27 cellular contexts compared by ENCODE assay signal in the genomic region with DNA sequence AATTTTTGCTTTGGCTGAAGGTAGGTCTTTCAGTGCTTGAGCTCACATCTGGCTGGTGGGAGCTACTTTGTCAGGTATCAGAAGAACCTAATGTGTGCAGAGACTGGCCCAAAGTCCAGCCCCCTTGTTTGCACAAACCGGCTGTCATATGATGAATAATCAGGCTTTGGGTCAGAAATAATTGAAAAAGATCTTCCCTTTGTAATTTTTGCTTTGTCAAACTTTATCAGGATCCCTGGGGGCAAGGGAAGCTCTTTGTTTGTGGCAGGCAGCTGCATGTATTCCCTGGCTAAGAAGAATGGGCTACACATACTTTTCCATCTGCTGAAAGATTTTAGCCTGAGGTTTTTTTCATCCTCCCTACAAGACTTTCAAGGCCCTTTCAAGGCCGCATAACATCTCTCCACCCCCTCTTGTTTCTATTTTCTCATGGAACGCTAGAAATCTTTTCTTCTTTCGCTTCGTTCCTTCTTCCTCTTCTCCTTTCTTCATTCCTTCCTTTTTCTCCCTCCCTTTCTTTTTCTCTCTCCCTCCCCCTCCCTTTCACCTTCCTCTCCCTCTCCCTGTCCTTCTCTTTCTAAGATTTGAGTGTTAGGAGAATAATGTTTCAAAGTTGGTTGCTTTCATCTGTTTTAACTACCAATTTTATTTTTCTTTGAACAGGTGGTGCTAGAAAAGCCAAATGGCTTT. TPM values are rescaled to one million over a fixed set of nuclear protein-coding genes. Genes with fewer than 3 reads are reported as not detected.
DNase-seq lines count a peak whose midpoint lies in the region; ATAC-seq and TF ChIP-seq lines count a peak whose summit lies in the region.
"Had no signal": no experiment of that assay in that cellular context is flagged by ENCODE, and none has a peak within 500 bp of the region (broad histone marks: within the 10 kb centered on the region; RNA-seq: fewer than 3 reads in every experiment).

No MANE protein-coding gene starts in this region.

- H3K9me3 ChIP-seq in neuronal stem cell (replicated peaks in 1 of 2; ENCODE audit: control insufficient read depth in 2 of 2, insufficient read depth in 1 of 2, low read depth in 1 of 2, low read length in 2 of 2) (no peaks in the 10 kb centered on the region), tibial artery (no peaks in the 10 kb centered on the region)
- H3K9me3 ChIP-seq: breast epithelium, Caco-2, Peyer's patch had no signal

- H3K27ac Mint-ChIP-seq in GM23338: peak overlapping the region; percentile 14
- H3K27ac Mint-ChIP-seq: activated CD4-positive, alpha-beta T cell treated with anti-CD3 and anti-CD28 coated beads for 36 hours; IgD-negative memory B cell; T-helper 1 cell treated with Interleukin-12 subunit alpha and Interleukin-12 subunit beta and Interleukin-4 antibody, amounts not matched to agents 30 μg/mL and 1 μg/mL, for 36 hours had no signal

- CTCF ChIA-PET in RWPE1 (lab: Yijun Ruan, JAX): no interaction called here

- no peak overlapping the region for H3K4me3 ChIP-seq in GM23338
- no peak overlapping the region for H3K4me3 ChIP-seq in neuronal stem cell (ENCODE audit: low read length in 2 of 2)
- H3K4me3 ChIP-seq in tibial artery: no peak overlapping the region
- H3K4me3 ChIP-seq: breast epithelium, lung, Peyer's patch had no signal

- no peaks in the 10 kb centered on the region for H3K79me1 ChIP-seq in neuronal stem cell (ENCODE audit: low read depth, low read length)

- H3K27me3 ChIP-seq in GM23338 (ENCODE audit: insufficient read depth) (no peaks in the 10 kb centered on the region), neuronal stem cell (ENCODE audit: control insufficient read depth in 3 of 3, insufficient read depth in 3 of 3, low read depth in 1 of 3, low read length in 3 of 3) (no peaks in the 10 kb centered on the region), tibial artery (no peaks in the 10 kb centered on the region)
- H3K27me3 ChIP-seq: breast epithelium, Peyer's patch had no signal

- no peak overlapping the region for H3K18ac ChIP-seq in neuronal stem cell (ENCODE audit: low read length)

- no peak overlapping the region for H3K4me3 Mint-ChIP-seq in GM23338
- H3K4me3 Mint-ChIP-seq: activated CD4-positive, alpha-beta T cell treated with anti-CD3 and anti-CD28 coated beads for 36 hours; activated T-cell treated with anti-CD3 and anti-CD28 coated beads, Interleukin-2, amount 50 U/mL, for 4 hours; IgD-negative memory B cell; T-helper 1 cell treated with Interleukin-12 subunit alpha and Interleukin-12 subunit beta and Interleukin-4 antibody, amounts not matched to agents 30 μg/mL and 1 μg/mL, for 36 hours had no signal

- no peak overlapping the region for H2AK5ac ChIP-seq in neuronal stem cell (ENCODE audit: low read depth, low read length)

- H3K4me1 ChIP-seq in GM23338 (ENCODE audit: insufficient read depth) (peaks cover 5% of the 10 kb centered on the region; the same call in 1 of the 2 replicates), neuronal stem cell (ENCODE audit: control insufficient read depth in 2 of 2, insufficient read depth in 1 of 2, low read depth in 1 of 2, low read length in 2 of 2) (peaks cover 3 to 14% of the 10 kb centered on the region in 2 donors), tibial artery (peaks cover 0 to 2% (median 0%) of the 10 kb centered on the region in 4 donors)
- H3K4me1 ChIP-seq: breast epithelium had no signal

- 100% methylated on average over 1 of the region's 5 CpGs; no CpG with 5 or more reads in 1 of the 2 donors for WGBS in neuronal stem cell (ENCODE audit: extremely low coverage in 2 of 2, insufficient read length in 2 of 2, insufficient replicate concordance in 1 of 2), 2 donors

- DNase-seq in GM23338 (ENCODE audit: low spot score) (no peak), RWPE1 (ENCODE audit: low spot score) (no peak), epidermal melanocyte (ENCODE audit: insufficient read length, low spot score) (peak; percentile 57), neuronal stem cell (ENCODE audit: low spot score) (no peak), midbrain (lab: John Stamatoyannopoulos, UW) (no peak), tibial artery (no peak), iPS-NIHi7 (ENCODE audit: extremely low spot score) (no peak)
- DNase-seq: ACHN; activated CD4-positive, alpha-beta T cell treated with anti-CD3 and anti-CD28 coated beads for 36 hours; activated CD8-positive, alpha-beta memory T cell treated with anti-CD3 and anti-CD28 coated beads for 24 hours; activated naive CD4-positive, alpha-beta T cell; activated T-cell treated with anti-CD3 and anti-CD28 coated beads, Interleukin-2, amount 50 U/mL, for 4 hours; Caco-2; DMS79; GF-D8; H7; kidney glomerular epithelial cell; NCI-H1105; NCI-H2107; NCI-H510A treated with DMSO at 0.1 percent for 48 hours; NK-92 treated with Interleukin-12 subunit alpha and Interleukin-12 subunit beta, amount 100 ng/mL, for 24 hours; Peyer's patch had no signal

- H4K8ac ChIP-seq in neuronal stem cell (ENCODE audit: low read depth, low read length): no peak overlapping the region

- no peak overlapping the region for H3K9ac ChIP-seq in neuronal stem cell (ENCODE audit: low read depth, low read length, poor library complexity)

- no peak overlapping the region for H2BK120ac ChIP-seq in neuronal stem cell (ENCODE audit: low read depth, low read length)

- no peaks in the 10 kb centered on the region for H3K9me3 Mint-ChIP-seq in GM23338
- H3K9me3 Mint-ChIP-seq: activated T-cell treated with anti-CD3 and anti-CD28 coated beads, Interleukin-2, amount 50 U/mL, for 4 hours; IgD-negative memory B cell; T-helper 1 cell treated with Interleukin-12 subunit alpha and Interleukin-12 subunit beta and Interleukin-4 antibody, amounts not matched to agents 30 μg/mL and 1 μg/mL, for 36 hours had no signal

- no peak overlapping the region for H3K4me2 ChIP-seq in GM23338
- H3K4me2 ChIP-seq in neuronal stem cell (ENCODE audit: insufficient read depth, low read length, poor library complexity, severe bottlenecking): no peak overlapping the region

- no peak overlapping the region for H4K91ac ChIP-seq in neuronal stem cell (ENCODE audit: low read depth, low read length, poor library complexity)

- no peak overlapping the region for H2BK12ac ChIP-seq in neuronal stem cell (ENCODE audit: low read length)

- H2BK15ac ChIP-seq in neuronal stem cell (ENCODE audit: low read length): no peak overlapping the region

- no peaks in the 10 kb centered on the region for H3K9me2 ChIP-seq in GM23338 (ENCODE audit: insufficient read depth)

- H3F3A ChIP-seq in GM23338 (replicated peaks; ENCODE audit: low read depth): no peaks in the 10 kb centered on the region

- no peak overlapping the region for H2BK5ac ChIP-seq in neuronal stem cell (ENCODE audit: low read length)

- no peak overlapping the region for H3K14ac ChIP-seq in neuronal stem cell (ENCODE audit: low read length)

- POLR2A ChIA-PET in RWPE1 (lab: Yijun Ruan, JAX; ENCODE audit: low non-redundant PET): no interaction called here

- H3K36me3 ChIP-seq in GM23338 (ENCODE audit: insufficient read depth) (peaks cover 13% of the 10 kb centered on the region; the same call in 1 of the 2 replicates), neuronal stem cell (replicated peaks in 1 of 2; ENCODE audit: control insufficient read depth in 2 of 2, insufficient read depth in 2 of 2, low read length in 2 of 2) (peaks cover 13 to 52% of the 10 kb centered on the region in 2 donors), tibial artery (peaks cover 29 to 69% (median 63%) of the 10 kb centered on the region in 3 donors)
- H3K36me3 ChIP-seq: breast epithelium had no signal

- no peak for TF ChIP-seq CTCF in GM23338 (conservative IDR thresholded peaks at IDR 0.05; ENCODE audit: low read depth in 2 of 2)
- no peak for TF ChIP-seq CTCF in RWPE1 (conservative IDR thresholded peaks at IDR 0.05; ENCODE audit: low read depth)
- TF ChIP-seq CTCF in tibial artery (IDR thresholded peaks at IDR 0.05): no peak

- no peak overlapping the region for H3K23ac ChIP-seq in neuronal stem cell (ENCODE audit: low read depth, low read length, poor library complexity)

- no peaks in the 10 kb centered on the region; the same call in 1 of the 2 replicates for H3K79me2 ChIP-seq in GM23338 (replicated peaks; ENCODE audit: insufficient read depth)

- ATAC-seq in GM23338: no peak
- no peak for ATAC-seq in GM21576 (IDR thresholded peaks at IDR 0.05; ENCODE audit: unreplicated experiment)
- ATAC-seq: activated CD4-positive, alpha-beta T cell treated with anti-CD3 and anti-CD28 coated beads for 36 hours; activated T-cell treated with anti-CD3 and anti-CD28 coated beads, Interleukin-2, amount 50 U/mL, for 4 hours had no signal

- H3K4ac ChIP-seq in neuronal stem cell (ENCODE audit: low read length): no peak overlapping the region

- H3K27ac ChIP-seq in GM23338 (ENCODE audit: low read depth) (no peak overlapping the region), RWPE1 (0 out of 2 replicates have a peak overlapping the region, but pooled peaks have one; percentile 33), neuronal stem cell (replicated peaks; ENCODE audit: low read length) (no peak overlapping the region), tibial artery (no peak overlapping the region)
- H3K27ac ChIP-seq: Peyer's patch had no signal

- H4K20me1 ChIP-seq in GM23338 (replicated peaks; ENCODE audit: insufficient read depth): peaks cover 1% of the 10 kb centered on the region

- no peaks in the 10 kb centered on the region for H3K27me3 Mint-ChIP-seq in GM23338 (ENCODE audit: insufficient read depth, low read depth, poor library complexity)
- H3K27me3 Mint-ChIP-seq: activated CD4-positive, alpha-beta T cell treated with anti-CD3 and anti-CD28 coated beads for 36 hours; IgD-negative memory B cell had no signal

- H2AFZ ChIP-seq in GM23338 (no peak overlapping the region), neuronal stem cell (ENCODE audit: low read length) (peak overlapping the region; percentile 54)

- H3K36me3 Mint-ChIP-seq in GM23338 (ENCODE audit: low read depth): 0 out of 3 replicates have a peak, but pooled peaks cover 3% of the 10 kb centered on the region

- intact Hi-C loops in tibial artery (cut with DNase I; ENCODE audit: low total_unique reads): no loop called here

- peaks cover 9% of the 10 kb centered on the region for H3K4me1 Mint-ChIP-seq in GM23338
- H3K4me1 Mint-ChIP-seq: IgD-negative memory B cell had no signal

TF ChIP-seq in GM23338, 12 proteins besides CTCF, POLR2A, EP300 and RAD21 (continues in another document):
- TF ChIP-seq ZNF114 (CRISPR knock-in tag; IDR thresholded peaks at IDR 0.05) (no peak), STAT1 (IDR thresholded peaks at IDR 0.05; ENCODE audit: unreplicated experiment) (no peak)

RNA-seq across cellular contexts. Expression of gene TUFT1, which starts 25.5 kb away (rescaled TPM):
- 10.4 and 11.9 TPM in 2 replicates for total RNA-seq in GM23338 (2014; rRNA removed; shearing (Covaris generic))
- 5.6 and 6.0 TPM in 2 replicates for polyA plus RNA-seq in GM23338 (2016; fragmentation: Nextera tagmentation; extraction: Ambion mirVana)
- 8.1 TPM for polyA plus RNA-seq in neuronal stem cell (2013, experiment 1 of 2)
- 8.3 TPM for polyA plus RNA-seq in neuronal stem cell (2013, experiment 2 of 2)

RNA-seq across cellular contexts. Expression of gene SNX27, which starts 46.2 kb away (rescaled TPM):
- 58.6 and 59.7 TPM in 2 replicates for total RNA-seq in GM23338 (2014; rRNA removed; shearing (Covaris generic))
- 34.0 and 40.6 TPM in 2 replicates for polyA plus RNA-seq in GM23338 (2016; fragmentation: Nextera tagmentation; extraction: Ambion mirVana)
- polyA plus RNA-seq in neuronal stem cell (2013, experiment 1 of 2): 15.1 TPM
- polyA plus RNA-seq in neuronal stem cell (2013, experiment 2 of 2): 15.5 TPM

RNA-seq across cellular contexts. Expression of gene CGN, which starts 54.5 kb away (rescaled TPM):
- 37.0 and 46.1 TPM in 2 replicates for total RNA-seq in GM23338 (2014; rRNA removed; shearing (Covaris generic))
- polyA plus RNA-seq in GM23338 (2016; fragmentation: Nextera tagmentation; extraction: Ambion mirVana): 11.8 and 13.9 TPM in 2 replicates
- 5.6 TPM for polyA plus RNA-seq in neuronal stem cell (2013, experiment 1 of 2)
- polyA plus RNA-seq in neuronal stem cell (2013, experiment 2 of 2): 5.6 TPM
- polyA plus RNA-seq: IgD-negative memory B cell had no signal
